Comparison of ENCODE assay signal across 8 cellular contexts in the genomic region with DNA sequence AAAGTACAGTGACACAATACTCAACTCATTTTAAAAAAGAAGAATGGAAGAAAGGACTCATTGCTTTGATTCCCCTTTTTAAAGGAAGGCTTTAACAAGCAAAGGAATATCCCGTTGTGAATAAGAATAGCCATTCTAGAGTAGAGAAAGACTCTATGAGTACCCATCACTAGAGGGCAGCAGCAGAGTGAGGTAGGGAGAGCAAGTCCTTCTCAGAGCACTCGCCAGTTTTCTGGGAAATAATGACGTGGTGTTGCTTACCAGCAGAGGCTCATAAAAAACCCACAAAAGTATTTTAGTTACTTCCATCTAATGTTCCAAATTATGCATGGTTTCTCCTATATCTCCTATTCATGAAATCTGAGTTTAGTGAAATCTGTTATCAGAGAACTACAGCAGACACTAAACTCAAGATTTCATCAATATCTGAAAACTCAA.
DNase-seq lines count a peak whose midpoint lies in the region; ATAC-seq and TF ChIP-seq lines count a peak whose summit lies in the region.

No MANE protein-coding gene starts in this region.

- ATAC-seq in HG02623 (IDR thresholded peaks at IDR 0.05; ENCODE audit: unreplicated experiment) (peak; percentile 88), HG03469 (IDR thresholded peaks at IDR 0.05; ENCODE audit: unreplicated experiment) (no peak)

- intact Hi-C loops in ascending aorta (cut with DNase I): loop anchor here (1.0 to 5.0 kb wide), 3 partner anchors 77 to 1442 kb away; partner anchors contain the start of gene USP24

- peak overlapping the region in 1 of 2 donors; percentile 9 for H3K27ac ChIP-seq in ascending aorta

- TF ChIP-seq CTCF in GM12865 (IDR thresholded peaks at IDR 0.05; ENCODE audit: insufficient read depth, low read depth, low read length, missing control alignments): peak; percentile 75
- peak; percentile 65 to 86 (median 76) for TF ChIP-seq CTCF in ascending aorta (IDR thresholded peaks at IDR 0.05)

- no peaks in the 10 kb centered on the region for H3K27me3 ChIP-seq in ascending aorta

- peaks cover 47 to 64% of the 10 kb centered on the region in 2 donors for H3K36me3 ChIP-seq in ascending aorta

- no peaks in the 10 kb centered on the region for H3K9me3 ChIP-seq in ascending aorta

- H3K4me3 ChIP-seq in GM12865 (ENCODE audit: low read depth, low read length) (no peak overlapping the region), ascending aorta (no peak overlapping the region), skeletal muscle cell (ENCODE audit: low read depth, low read length) (no peak overlapping the region)

- DNase-seq in GM12865 (ENCODE audit: low read depth): peak; percentile 77
- DNase-seq in NCI-H1436 treated with DMSO at 0.1 percent for 48 hours (lab: John Stamatoyannopoulos, UW): peak; percentile 33
- peak; percentile 58 for DNase-seq in T follicular helper cell (ENCODE audit: low read depth)
- DNase-seq in ascending aorta (ENCODE audit: low spot score in 2 of 2): peak in 1 of 2 donors; percentile 85
- DNase-seq in hepatic stellate cell (ENCODE audit: low spot score): peak; percentile 36
- peak; percentile 75 for DNase-seq in skeletal muscle cell (ENCODE audit: low read depth)

- H3K4me1 ChIP-seq in ascending aorta: no peaks in the 10 kb centered on the region
